ENCODE assay signal across 18 cellular contexts in genomic region chr20:62508641-62509051, GRCh38. TPM values are rescaled to one million over a fixed set of nuclear protein-coding genes. Genes with fewer than 3 reads are reported as not detected.
DNase-seq lines count a peak whose midpoint lies in the region; ATAC-seq, FAIRE-seq and TF ChIP-seq lines count a peak whose summit lies in the region.
"Had no signal": no experiment of that assay in that cellular context is flagged by ENCODE, and none has a peak within 500 bp of the region (broad histone marks: within the 10 kb centered on the region; RNA-seq: fewer than 3 reads in every experiment).

No MANE protein-coding gene starts in this region.

- TF ChIP-seq RAD21 in K562 (CRISPR knock-in tag; conservative IDR thresholded peaks at IDR 0.05 in 1 of 2, IDR thresholded peaks at IDR 0.05 in 1 of 2), result no peak

- H3K27me3 Mint-ChIP-seq in activated T-cell treated with anti-CD3 and anti-CD28 coated beads, Interleukin-2, amount 50 U/mL, for 72 hours (ENCODE audit: low read depth), result peaks cover 8% of the 10 kb centered on the region
- H3K27me3 Mint-ChIP-seq in activated T-cell treated with anti-CD3 and anti-CD28 coated beads, Interleukin-2, amount 50 U/mL, for 24 hours, result peaks cover 13% of the 10 kb centered on the region
- no peaks in the 10 kb centered on the region for H3K27me3 Mint-ChIP-seq in stimulated activated naive CD8-positive, alpha-beta T cell treated with anti-CD3 and anti-CD28 coated beads, Interleukin-15, amount 100 ng/mL, for 72 hours
- H3K27me3 Mint-ChIP-seq in natural killer cell (ENCODE audit: low read depth in 2 of 2), result peaks cover 0 to 3% of the 10 kb centered on the region in 2 donors
- H3K27me3 Mint-ChIP-seq: activated T-helper 17 cell treated with anti-CD3 and anti-CD28 coated beads, Interleukin-2, amount 50 U/mL, for 72 hours had no signal

- no TSS peak for BruUV-seq in K562 (replicated peaks; lab: Mats Ljungman, UMichigan)

- WGBS in K562 (ENCODE audit: insufficient coverage, low coverage, missing lambda C conversion rate), result 55% methylated on average over 5 of the region's 6 CpGs

- no peak overlapping the region for H2AFZ ChIP-seq in K562 (ENCODE audit: low read depth, low read length)
- H2AFZ ChIP-seq: parathyroid adenoma had no signal

- 0 out of 2 replicates have a peak, but pooled peaks cover 5% of the 10 kb centered on the region for H4K20me1 ChIP-seq in K562 (replicated peaks; ENCODE audit: control insufficient read depth, insufficient read depth, low read length)

- TF ChIP-seq CTCF in K562 (IDR thresholded peaks at IDR 0.05 in 2 of 3, conservative IDR thresholded peaks at IDR 0.05 in 1 of 3; ENCODE audit: insufficient read depth in 2 of 3, low read depth in 1 of 3, low read length in 3 of 3), result no peak
- TF ChIP-seq CTCF in foreskin fibroblast (IDR thresholded peaks at IDR 0.05; ENCODE audit: low read depth, low read length), result no peak
- TF ChIP-seq CTCF in natural killer cell (IDR thresholded peaks at IDR 0.05), result no peak

- H3K9me1 ChIP-seq in K562 (ENCODE audit: control insufficient read depth, insufficient read depth, low read length), result no peaks in the 10 kb centered on the region

- peaks cover 0 to 4% of the 10 kb centered on the region in 2 donors for H3K36me3 Mint-ChIP-seq in activated T-cell treated with anti-CD3 and anti-CD28 coated beads, Interleukin-2, amount 50 U/mL, for 72 hours (ENCODE audit: insufficient read depth in 2 of 2)
- no peaks in the 10 kb centered on the region for H3K36me3 Mint-ChIP-seq in activated T-cell treated with anti-CD3 and anti-CD28 coated beads, Interleukin-2, amount 50 U/mL, for 24 hours (ENCODE audit: low read depth)
- H3K36me3 Mint-ChIP-seq in natural killer cell, result no peaks in the 10 kb centered on the region

- no peak overlapping the region for H3K27ac Mint-ChIP-seq in activated T-cell treated with anti-CD3 and anti-CD28 coated beads, Interleukin-2, amount 50 U/mL, for 72 hours
- H3K27ac Mint-ChIP-seq in activated T-cell treated with anti-CD3 and anti-CD28 coated beads, Interleukin-2, amount 50 U/mL, for 24 hours, result no peak overlapping the region
- H3K27ac Mint-ChIP-seq in stimulated activated naive CD8-positive, alpha-beta T cell treated with anti-CD3 and anti-CD28 coated beads, Interleukin-15, amount 100 ng/mL, for 72 hours, result no peak overlapping the region
- no peak overlapping the region for H3K27ac Mint-ChIP-seq in natural killer cell
- H3K27ac Mint-ChIP-seq: activated T-helper 17 cell treated with anti-CD3 and anti-CD28 coated beads, Interleukin-2, amount 50 U/mL, for 72 hours; T-helper 1 cell treated with Interleukin-12 subunit alpha and Interleukin-12 subunit beta and Interleukin-4 antibody, amounts not matched to agents 30 μg/mL and 1 μg/mL, for 36 hours had no signal

- no peak overlapping the region for H3K4me2 ChIP-seq in K562 (ENCODE audit: insufficient read depth, low read length)

- no peak for TF ChIP-seq POLR2A in K562 (conservative IDR thresholded peaks at IDR 0.05)

- H3K4me1 Mint-ChIP-seq in activated T-cell treated with anti-CD3 and anti-CD28 coated beads, Interleukin-2, amount 50 U/mL, for 72 hours (ENCODE audit: low read depth), result no peaks in the 10 kb centered on the region
- H3K4me1 Mint-ChIP-seq in activated T-cell treated with anti-CD3 and anti-CD28 coated beads, Interleukin-2, amount 50 U/mL, for 24 hours (ENCODE audit: low read depth), result peaks cover 4% of the 10 kb centered on the region
- H3K4me1 Mint-ChIP-seq in stimulated activated naive CD8-positive, alpha-beta T cell treated with anti-CD3 and anti-CD28 coated beads, Interleukin-15, amount 100 ng/mL, for 72 hours, result peaks cover 15% of the 10 kb centered on the region
- H3K4me1 Mint-ChIP-seq in natural killer cell, result no peaks in the 10 kb centered on the region
- H3K4me1 Mint-ChIP-seq: activated T-helper 17 cell treated with anti-CD3 and anti-CD28 coated beads, Interleukin-2, amount 50 U/mL, for 72 hours had no signal

- peaks cover 4 to 5% of the 10 kb centered on the region in 2 donors for H3K9me3 Mint-ChIP-seq in activated T-cell treated with anti-CD3 and anti-CD28 coated beads, Interleukin-2, amount 50 U/mL, for 72 hours
- peaks cover 4% of the 10 kb centered on the region for H3K9me3 Mint-ChIP-seq in activated T-cell treated with anti-CD3 and anti-CD28 coated beads, Interleukin-2, amount 50 U/mL, for 24 hours
- peaks cover 6 to 8% of the 10 kb centered on the region in 2 donors for H3K9me3 Mint-ChIP-seq in stimulated activated naive CD8-positive, alpha-beta T cell treated with anti-CD3 and anti-CD28 coated beads, Interleukin-15, amount 100 ng/mL, for 72 hours
- H3K9me3 Mint-ChIP-seq in natural killer cell, result peaks cover 3 to 4% of the 10 kb centered on the region in 2 donors
- H3K9me3 Mint-ChIP-seq: activated T-helper 17 cell treated with anti-CD3 and anti-CD28 coated beads, Interleukin-2, amount 50 U/mL, for 72 hours had no signal

- H3K4me3 Mint-ChIP-seq in activated T-cell treated with anti-CD3 and anti-CD28 coated beads, Interleukin-2, amount 50 U/mL, for 72 hours, result no peak overlapping the region
- H3K4me3 Mint-ChIP-seq in activated T-cell treated with anti-CD3 and anti-CD28 coated beads, Interleukin-2, amount 50 U/mL, for 24 hours, result no peak overlapping the region
- H3K4me3 Mint-ChIP-seq in stimulated activated naive CD8-positive, alpha-beta T cell treated with anti-CD3 and anti-CD28 coated beads, Interleukin-15, amount 100 ng/mL, for 72 hours, result no peak overlapping the region
- H3K4me3 Mint-ChIP-seq in natural killer cell, result no peak overlapping the region
- H3K4me3 Mint-ChIP-seq: activated T-helper 17 cell treated with anti-CD3 and anti-CD28 coated beads, Interleukin-2, amount 50 U/mL, for 72 hours; T-helper 1 cell treated with Interleukin-12 subunit alpha and Interleukin-12 subunit beta and Interleukin-4 antibody, amounts not matched to agents 30 μg/mL and 1 μg/mL, for 36 hours had no signal

- CTCF ChIA-PET in K562 (lab: Yijun Ruan, JAX; ENCODE audit: low intra/inter-chr PET ratio), result no interaction called here

- H3K36me3 ChIP-seq in K562 (ENCODE audit: control insufficient read depth, insufficient read depth, low read length), result no peaks in the 10 kb centered on the region
- H3K36me3 ChIP-seq: esophagus muscularis mucosa had no signal

- no peak overlapping the region for H3K27ac ChIP-seq in K562 (ENCODE audit: extremely low read depth, low read depth, low read length)
- H3K27ac ChIP-seq: esophagus muscularis mucosa, parathyroid adenoma had no signal

- POLR2A ChIA-PET in K562 (lab: Yijun Ruan, JAX), result interaction anchor here (1.1 to 1.6 kb wide), 3 partner anchors 15 to 148 kb away, joined by 3 to 6 read pairs (median 4); no protein-coding TSS in a partner anchor

- H3K4me1 ChIP-seq in K562 (replicated peaks in 1 of 2; ENCODE audit: control insufficient read depth in 2 of 2, insufficient read depth in 2 of 2, low read length in 2 of 2), result peaks cover 5 to 62% of the 10 kb centered on the region in 2 experiments; a peak in 4 of 5 replicates
- H3K4me1 ChIP-seq: parathyroid adenoma had no signal

- no peaks in the 10 kb centered on the region; the same call in 1 of the 2 replicates for H3K9me3 ChIP-seq in K562 (replicated peaks; ENCODE audit: control insufficient read depth, insufficient read depth, low read depth, low read length)
- H3K9me3 ChIP-seq: esophagus muscularis mucosa had no signal

- peak; percentile 31 to 33 for ATAC-seq in activated T-cell treated with anti-CD3 and anti-CD28 coated beads, Interleukin-2, amount 50 U/mL, for 72 hours (replicated peaks in 1 of 2)
- ATAC-seq in K562 (peak; percentile 25; the same call in 1 of the 3 replicates), natural killer cell (no peak)
- ATAC-seq in stimulated activated naive CD8-positive, alpha-beta T cell treated with anti-CD3 and anti-CD28 coated beads, Interleukin-15, amount 100 ng/mL, for 72 hours, result peak; percentile 42
- ATAC-seq: activated T-helper 17 cell treated with anti-CD3 and anti-CD28 coated beads, Interleukin-2, amount 50 U/mL, for 72 hours; left cardiac atrium had no signal

- FAIRE-seq in K562 (lab: Jason Lieb, UNC), result no peak

- no peak for DNase-seq in activated T-cell treated with anti-CD3 and anti-CD28 coated beads, Interleukin-2, amount 50 U/mL, for 72 hours
- DNase-seq in activated T-cell treated with anti-CD3 and anti-CD28 coated beads, Interleukin-2, amount 50 U/mL, for 24 hours, result no peak
- peak; percentile 69 for DNase-seq in NAMALWA (ENCODE audit: low spot score)
- DNase-seq in K562 (ENCODE audit: extremely low read depth in 1 of 4, low spot score in 3 of 4), result no peak
- no peak for DNase-seq in stimulated activated naive CD8-positive, alpha-beta T cell treated with anti-CD3 and anti-CD28 coated beads, Interleukin-15, amount 100 ng/mL, for 72 hours
- no peak for DNase-seq in foreskin fibroblast
- no peak for DNase-seq in natural killer cell
- no peak for DNase-seq in NCI-H187 (lab: John Stamatoyannopoulos, UW)
- DNase-seq: cortex of kidney, hippocampal formation, left cardiac atrium, NCI-H226 had no signal

- no peak for TF ChIP-seq EP300 in K562 (IDR thresholded peaks at IDR 0.05; ENCODE audit: low read length)

- H3K79me2 ChIP-seq in K562 (ENCODE audit: control insufficient read depth, insufficient read depth, low read length), result no peaks in the 10 kb centered on the region
- H3K79me2 ChIP-seq: parathyroid adenoma had no signal

- in situ Hi-C loops in K562 (cut with MboI), result no loop called here

- no peak overlapping the region for H3K9ac ChIP-seq in K562 (ENCODE audit: insufficient read depth in 1 of 2, low read depth in 2 of 2, low read length in 2 of 2)
- H3K9ac ChIP-seq: parathyroid adenoma had no signal

- intact Hi-C loops in K562 (cut with micrococcal nuclease) (no loop called here), natural killer cell (cut with micrococcal nuclease) (no loop called here)

- peaks cover 6 to 17% of the 10 kb centered on the region in 2 experiments; a peak in 4 of 5 replicates for H3K27me3 ChIP-seq in K562 (ENCODE audit: control insufficient read depth in 2 of 2, insufficient read depth in 2 of 2, low read length in 2 of 2)

- H3K4me3 ChIP-seq in K562 (no peak overlapping the region), foreskin fibroblast (ENCODE audit: low read depth in 1 of 2, low read length in 2 of 2) (no peak overlapping the region)
- H3K4me3 ChIP-seq: esophagus muscularis mucosa had no signal

RNA-seq across cellular contexts. Expression of gene GATA5, which starts 32.9 kb away (rescaled TPM):
- total RNA-seq in activated T-cell treated with anti-CD3 and anti-CD28 coated beads, Interleukin-2, amount 50 U/mL, for 72 hours, result not detected
- 0.40 and 1.3 TPM in 2 replicates for total RNA-seq in K562 (2011; cell fraction: chromatin; rRNA removed; ENCODE audit: low replicate concordance)
- total RNA-seq in K562 (2011; cell fraction: nucleolus; rRNA removed), result 0.66 and 0.67 TPM in 2 replicates
- total RNA-seq in K562 (2011; cell fraction: nucleoplasm; rRNA removed), result 0.29 and 0.46 TPM in 2 replicates
- 0.18 and 0.45 TPM in 2 replicates for total RNA-seq in K562 (2014; rRNA removed)
- total RNA-seq in K562 (2014; rRNA removed; fragmentation: Illumina TruSeq; extraction: Trizol), result 0.06 TPM in 1 of 2 replicates, not detected in the other
- 0.08 and 0.22 TPM in 2 replicates for total RNA-seq in K562 (2015; rRNA removed; fragmentation: Illumina TruSeq; extraction: Trizol)
- total RNA-seq in K562 (2021), result 0.49 TPM in 2 replicates
- polyA plus RNA-seq in K562 (2011; rRNA removed), result 0.57 and 0.68 TPM in 2 replicates
- 0.68 and 2.4 TPM in 2 replicates for polyA plus RNA-seq in K562 (2011; cell fraction: cytosol; rRNA removed)
- polyA plus RNA-seq in K562 (2011; cell fraction: nucleus; rRNA removed), result 1.4 and 2.7 TPM in 2 replicates
- 0.43 and 0.44 TPM in 2 replicates for polyA plus RNA-seq in K562 (2012)
- 0.09 and 0.11 TPM in 2 replicates for polyA plus RNA-seq in K562 (2014; fragmentation: Illumina TruSeq; extraction: Trizol)
- polyA plus RNA-seq in K562 (2014; fragmentation: Nextera tagmentation; extraction: Ambion mirVana), result not detected
- 0.16 and 0.34 TPM in 2 replicates for polyA plus RNA-seq in K562 (2014; rRNA removed)
- polyA minus RNA-seq in K562 (2011; rRNA and poly(A)+ RNA removed), result 0.12 and 0.39 TPM in 2 replicates
- polyA minus RNA-seq in K562 (2011; cell fraction: cytosol; rRNA and poly(A)+ RNA removed), result 0.86 and 1.5 TPM in 2 replicates
- polyA minus RNA-seq in K562 (2011; cell fraction: nucleus; rRNA and poly(A)+ RNA removed), result 0.67 TPM in 2 replicates
- not detected for total RNA-seq in natural killer cell
- total RNA-seq: activated T-helper 17 cell treated with anti-CD3 and anti-CD28 coated beads, Interleukin-2, amount 50 U/mL, for 72 hours; HT1080; subcutaneous adipose tissue had no signal

Comparison
In these comparisons a context has a peak if more than half of its experiments do, and no peak if none do; other contexts are left out.
1. ATAC-seq: peak in activated T-cell treated with anti-CD3 and anti-CD28 coated beads, Interleukin-2, amount 50 U/mL, for 72 hours (2 of 2), K562 (single experiment) and stimulated activated naive CD8-positive, alpha-beta T cell treated with anti-CD3 and anti-CD28 coated beads, Interleukin-15, amount 100 ng/mL, for 72 hours (single experiment); none in natural killer cell (0 of 3).